ENCODE assay signal across 16 cellular contexts in genomic region chr4:118942465-118942864, GRCh38. TPM values are rescaled to one million over a fixed set of nuclear protein-coding genes. Genes with fewer than 3 reads are reported as not detected.
DNase-seq lines count a peak whose midpoint lies in the region; ATAC-seq and TF ChIP-seq lines count a peak whose summit lies in the region.
"Had no signal": no experiment of that assay in that cellular context is flagged by ENCODE, and none has a peak within 500 bp of the region (broad histone marks: within the 10 kb centered on the region; RNA-seq: fewer than 3 reads in every experiment).

No MANE protein-coding gene starts in this region.

- ATAC-seq in esophagus mucosa = peak; percentile 61
- ATAC-seq in CD8-positive, alpha-beta T cell = no peak

- in situ Hi-C loops in transverse colon (cut with MboI; ENCODE audit: low pct_ligation_motif_present in 1 of 4, low pct_unique_long_range_greater_than_20kb in 1 of 4, low sequenced_read_pairs in 3 of 4) = no loop called here

- no peaks in the 10 kb centered on the region for H3K36me3 ChIP-seq in transverse colon
- no peaks in the 10 kb centered on the region for H3K36me3 ChIP-seq in CD8-positive, alpha-beta T cell (ENCODE audit: insufficient read depth, low read length)

- peak overlapping the region; percentile 72 to 77 (median 74) for H3K27ac ChIP-seq in transverse colon
- no peak overlapping the region for H3K27ac ChIP-seq in CD8-positive, alpha-beta T cell (ENCODE audit: low read depth, low read length)
- H3K27ac ChIP-seq: parathyroid adenoma had no signal

- peak overlapping the region; percentile 6; the same call in 1 of the 2 replicates for H3K4me3 Mint-ChIP-seq in HFFc6
- no peak overlapping the region for H3K4me3 Mint-ChIP-seq in CD8-positive, alpha-beta T cell
- H3K4me3 Mint-ChIP-seq in activated T-helper 2 cell treated with anti-CD3 and anti-CD28 coated beads, Interferon-gamma antibody, Interleukin-2, Interleukin-4, amounts not matched to agents 10 μg/mL and 5 μg/mL and 100 μg/mL, durations not matched to agents 14 hours and 24 hours and 36 hours (ENCODE audit: low read depth) = no peak overlapping the region

- TF ChIP-seq POLR2A in transverse colon (IDR thresholded peaks at IDR 0.05) = no peak

- POLR2A ChIA-PET in CD8-positive, alpha-beta T cell (lab: Charles Lee) = no interaction called here

- H3K27ac Mint-ChIP-seq in HFFc6 = no peak overlapping the region
- no peak overlapping the region for H3K27ac Mint-ChIP-seq in CD8-positive, alpha-beta T cell
- H3K27ac Mint-ChIP-seq in activated T-helper 2 cell treated with anti-CD3 and anti-CD28 coated beads, Interferon-gamma antibody, Interleukin-2, Interleukin-4, amounts not matched to agents 10 μg/mL and 5 μg/mL and 100 μg/mL, durations not matched to agents 14 hours and 24 hours and 36 hours = no peak overlapping the region

- H3K4me1 ChIP-seq in transverse colon = peaks cover 0 to 27% (median 2%) of the 10 kb centered on the region in 4 donors
- no peaks in the 10 kb centered on the region for H3K4me1 ChIP-seq in CD8-positive, alpha-beta T cell (ENCODE audit: insufficient read depth, low read length)
- H3K4me1 ChIP-seq: parathyroid adenoma had no signal

- no peak overlapping the region for H3K4me3 ChIP-seq in transverse colon
- no peak overlapping the region for H3K4me3 ChIP-seq in CD8-positive, alpha-beta T cell (ENCODE audit: low read depth, low read length)
- H3K4me3 ChIP-seq: lung had no signal

- no peaks in the 10 kb centered on the region for H3K27me3 ChIP-seq in transverse colon
- no peaks in the 10 kb centered on the region for H3K27me3 ChIP-seq in CD8-positive, alpha-beta T cell (ENCODE audit: insufficient read depth, low read length)

- TF ChIP-seq EP300 in transverse colon (IDR thresholded peaks at IDR 0.05; ENCODE audit: low read depth) = no peak

- DNase-seq in HFFc6 (peak; percentile 57), NOMO-1 (lab: John Stamatoyannopoulos, UW; ENCODE audit: unreplicated experiment in 2 of 2) (peak; percentile 30 to 70), transverse colon (no peak), anterior cingulate cortex (lab: John Stamatoyannopoulos, UW) (no peak), activated gamma-delta T cell treated with Interleukin-2 at 50 U/mL for 16 hours (no peak)
- DNase-seq in CD8-positive, alpha-beta T cell = no peak
- no peak for DNase-seq in activated T-helper 2 cell treated with anti-CD3 and anti-CD28 coated beads, Interferon-gamma antibody, Interleukin-2, Interleukin-4, amounts not matched to agents 10 μg/mL and 5 μg/mL and 100 μg/mL, durations not matched to agents 14 hours and 24 hours and 36 hours (ENCODE audit: low spot score)
- DNase-seq: amniotic stem cell; DMS53; effector CD8-positive, alpha-beta T cell; hippocampal formation; stimulated activated CD4-positive, alpha-beta T cell treated with anti-CD3 and anti-CD28 coated beads, Interleukin-4, amount 100 ng/mL, for 1 hour; T-helper 2 cell had no signal

- intact Hi-C loops in transverse colon (cut with DNase I; ENCODE audit: low total_unique reads) = no loop called here
- intact Hi-C loops in CD8-positive, alpha-beta T cell (cut with DNase I, micrococcal nuclease) = no loop called here
- intact Hi-C loops in activated T-helper 2 cell treated with anti-CD3 and anti-CD28 coated beads, Interferon-gamma antibody, Interleukin-2, Interleukin-4, amounts not matched to agents 10 μg/mL and 5 μg/mL and 100 μg/mL, durations not matched to agents 14 hours and 24 hours and 36 hours (cut with micrococcal nuclease) = no loop called here

- WGBS in transverse colon (ENCODE audit: low coverage in 1 of 2), 2 donors = 60 to 65% methylated on average over 1 of the region's 1 CpG

- H3K36me3 Mint-ChIP-seq in HFFc6 (ENCODE audit: low read depth) = no peaks in the 10 kb centered on the region
- H3K36me3 Mint-ChIP-seq in CD8-positive, alpha-beta T cell = no peaks in the 10 kb centered on the region
- no peaks in the 10 kb centered on the region for H3K36me3 Mint-ChIP-seq in activated T-helper 2 cell treated with anti-CD3 and anti-CD28 coated beads, Interferon-gamma antibody, Interleukin-2, Interleukin-4, amounts not matched to agents 10 μg/mL and 5 μg/mL and 100 μg/mL, durations not matched to agents 14 hours and 24 hours and 36 hours (ENCODE audit: low read depth)

- CTCF ChIA-PET in CD8-positive, alpha-beta T cell (lab: Charles Lee) = no interaction called here

- TF ChIP-seq CTCF in HFFc6 (IDR thresholded peaks at IDR 0.05) (no peak), transverse colon (IDR thresholded peaks at IDR 0.05) (no peak)
- TF ChIP-seq CTCF in CD8-positive, alpha-beta T cell (IDR thresholded peaks at IDR 0.05) = no peak

- no peaks in the 10 kb centered on the region for H3K9me3 ChIP-seq in transverse colon
- H3K9me3 ChIP-seq in CD8-positive, alpha-beta T cell (ENCODE audit: low read length) = no peaks in the 10 kb centered on the region

- no peaks in the 10 kb centered on the region for H3K9me3 Mint-ChIP-seq in HFFc6
- H3K9me3 Mint-ChIP-seq in CD8-positive, alpha-beta T cell = no peaks in the 10 kb centered on the region
- no peaks in the 10 kb centered on the region for H3K9me3 Mint-ChIP-seq in activated T-helper 2 cell treated with anti-CD3 and anti-CD28 coated beads, Interferon-gamma antibody, Interleukin-2, Interleukin-4, amounts not matched to agents 10 μg/mL and 5 μg/mL and 100 μg/mL, durations not matched to agents 14 hours and 24 hours and 36 hours

- H3K4me1 Mint-ChIP-seq in HFFc6 (ENCODE audit: low read depth) = peaks cover 20% of the 10 kb centered on the region
- H3K4me1 Mint-ChIP-seq in CD8-positive, alpha-beta T cell (ENCODE audit: low read depth) = no peaks in the 10 kb centered on the region
- no peaks in the 10 kb centered on the region for H3K4me1 Mint-ChIP-seq in activated T-helper 2 cell treated with anti-CD3 and anti-CD28 coated beads, Interferon-gamma antibody, Interleukin-2, Interleukin-4, amounts not matched to agents 10 μg/mL and 5 μg/mL and 100 μg/mL, durations not matched to agents 14 hours and 24 hours and 36 hours (ENCODE audit: low read depth)

- H3K27me3 Mint-ChIP-seq in HFFc6 (ENCODE audit: insufficient read depth) = no peaks in the 10 kb centered on the region
- H3K27me3 Mint-ChIP-seq in CD8-positive, alpha-beta T cell (ENCODE audit: low read depth) = peaks cover 14% of the 10 kb centered on the region
- H3K27me3 Mint-ChIP-seq in activated T-helper 2 cell treated with anti-CD3 and anti-CD28 coated beads, Interferon-gamma antibody, Interleukin-2, Interleukin-4, amounts not matched to agents 10 μg/mL and 5 μg/mL and 100 μg/mL, durations not matched to agents 14 hours and 24 hours and 36 hours (ENCODE audit: low read depth) = peaks cover 3% of the 10 kb centered on the region

RNA-seq across cellular contexts. Expression of gene SYNPO2, which starts 53.8 kb away (rescaled TPM):
- 10 to 100 TPM; 11.6 to 36.7 (median 12.0) TPM for total RNA-seq in HFFc6 (2021; fragmentation: NEBNext Ultra II Directional; extraction: Animal tissue kit (Norgen Biotek cat#: 25700))
- 13.3 TPM for total RNA-seq in esophagus mucosa
- 100 to 1,000 TPM in 3 of 4 donors, 10 to 100 TPM in 1; 99.7 to 400 (median 145) TPM for total RNA-seq in transverse colon
- under 1 TPM; 0.24 to 0.25 TPM for total RNA-seq in CD8-positive, alpha-beta T cell
- 0.09 TPM in 2 replicates for total RNA-seq in activated T-helper 2 cell treated with anti-CD3 and anti-CD28 coated beads, Interferon-gamma antibody, Interleukin-2, Interleukin-4, amounts not matched to agents 10 μg/mL and 5 μg/mL and 100 μg/mL, durations not matched to agents 14 hours and 24 hours and 36 hours

Comparison
In these comparisons a context has a peak if more than half of its experiments do, and no peak if none do; other contexts are left out.
1. DNase-seq: peak in HFFc6 (single experiment) and NOMO-1 (2 of 2); none in transverse colon (single experiment), anterior cingulate cortex (0 of 58), CD8-positive, alpha-beta T cell (0 of 7), activated T-helper 2 cell treated with anti-CD3 and anti-CD28 coated beads, Interferon-gamma antibody, Interleukin-2, Interleukin-4, amounts not matched to agents 10 μg/mL and 5 μg/mL and 100 μg/mL, durations not matched to agents 14 hours and 24 hours and 36 hours (single experiment) and activated gamma-delta T cell treated with Interleukin-2 at 50 U/mL for 16 hours (single experiment).
2. RNA of gene SYNPO2, which starts 53.8 kb away (total RNA-seq): 99.7 to 400 TPM in transverse colon, 13.3 TPM in esophagus mucosa (single experiment) and 11.6 to 36.7 TPM in HFFc6; 0.24 to 0.25 TPM in CD8-positive, alpha-beta T cell and 0.09 TPM in activated T-helper 2 cell treated with anti-CD3 and anti-CD28 coated beads, Interferon-gamma antibody, Interleukin-2, Interleukin-4, amounts not matched to agents 10 μg/mL and 5 μg/mL and 100 μg/mL, durations not matched to agents 14 hours and 24 hours and 36 hours; every median in the first group is over 10 times any median in the second.